In genomic region chr1:183655562-183656075, GRCh38 we compare ENCODE assay signal across 9 cellular contexts. TPM values are rescaled to one million over a fixed set of nuclear protein-coding genes. Genes with fewer than 3 reads are reported as not detected.
DNase-seq lines count a peak whose midpoint lies in the region; ATAC-seq and TF ChIP-seq lines count a peak whose summit lies in the region.
"Had no signal": no experiment of that assay in that cellular context is flagged by ENCODE, and none has a peak within 500 bp of the region (broad histone marks: within the 10 kb centered on the region; RNA-seq: fewer than 3 reads in every experiment).

No MANE protein-coding gene starts in this region.

- H3K27ac ChIP-seq in SK-N-MC (peak overlapping the region; percentile 85), uterus (no peak overlapping the region)

- TF ChIP-seq POLR2A in NB4 (IDR thresholded peaks at IDR 0.05; ENCODE audit: extremely low read depth, insufficient read length) (no peak), uterus (IDR thresholded peaks at IDR 0.05) (no peak)

- H3K36me3 Mint-ChIP-seq in glutamatergic neuron (ENCODE audit: unreplicated experiment): no peaks in the 10 kb centered on the region

- TF ChIP-seq CTCF in NB4 (IDR thresholded peaks at IDR 0.05; ENCODE audit: low read depth, low read length) (peak; percentile 80), glutamatergic neuron (IDR thresholded peaks at IDR 0.05; ENCODE audit: partially characterized antibody, unreplicated experiment) (peak; percentile 86), uterus (IDR thresholded peaks at IDR 0.05) (peak; percentile 83 to 92 (median 88))

- no peak overlapping the region for H3K4me3 ChIP-seq in NB4 (ENCODE audit: low read depth, low read length)
- peak overlapping the region; percentile 58 for H3K4me3 ChIP-seq in SK-N-MC
- no peak overlapping the region for H3K4me3 ChIP-seq in uterus

- peak overlapping the region; percentile 50 for H3K27ac Mint-ChIP-seq in glutamatergic neuron (ENCODE audit: unreplicated experiment)
- H3K27ac Mint-ChIP-seq: activated naive CD4-positive, alpha-beta T cell treated with anti-CD3 and anti-CD28 coated beads, Interleukin-2, amount 50 U/mL, for 72 hours had no signal

- H3K36me3 ChIP-seq in SK-N-MC (ENCODE audit: insufficient read depth, low read length): no peaks in the 10 kb centered on the region
- H3K36me3 ChIP-seq in uterus: no peaks in the 10 kb centered on the region

- intact Hi-C loops in posterior vena cava (cut with DNase I): loop anchor here in 1 of 2 donors (5.0 kb wide), 1 partner anchor 257 kb away; no protein-coding TSS in a partner anchor
- intact Hi-C loops in uterus (cut with DNase I; ENCODE audit: low total_unique reads): no loop called here

- peak; percentile 58 for ATAC-seq in GM21786 (IDR thresholded peaks at IDR 0.05; ENCODE audit: unreplicated experiment)

- peaks cover 2% of the 10 kb centered on the region for H3K27me3 Mint-ChIP-seq in glutamatergic neuron (ENCODE audit: unreplicated experiment)

- peaks cover 23% of the 10 kb centered on the region for H3K4me1 Mint-ChIP-seq in glutamatergic neuron (ENCODE audit: low read depth, unreplicated experiment)

- H3K9ac ChIP-seq in SK-N-MC (ENCODE audit: insufficient read length): peak overlapping the region; percentile 62

- H3K4me3 Mint-ChIP-seq in glutamatergic neuron (ENCODE audit: unreplicated experiment): no peak overlapping the region

- no peaks in the 10 kb centered on the region for H3K27me3 ChIP-seq in uterus

- no peaks in the 10 kb centered on the region for H3K9me3 ChIP-seq in SK-N-MC (ENCODE audit: low read depth, low read length)
- H3K9me3 ChIP-seq in uterus: no peaks in the 10 kb centered on the region

- no peaks in the 10 kb centered on the region for H3K4me1 ChIP-seq in uterus

- peaks cover 3% of the 10 kb centered on the region for H3K9me3 Mint-ChIP-seq in glutamatergic neuron (ENCODE audit: unreplicated experiment)

- DNase-seq in COR-L47 (lab: John Stamatoyannopoulos, UW) (peak; percentile 73), NB4 (ENCODE audit: low read depth) (peak; percentile 72), SK-N-MC (ENCODE audit: low read depth, low spot score) (peak; percentile 91), glutamatergic neuron (peak; percentile 84), posterior vena cava (ENCODE audit: low spot score) (peak; percentile 92), uterus (peak; percentile 84 to 87)
- peak; percentile 74 for DNase-seq in activated naive CD4-positive, alpha-beta T cell treated with anti-CD3 and anti-CD28 coated beads, Interleukin-2, amount 50 U/mL, for 16 hours

RNA-seq across cellular contexts. Expression of gene APOBEC4, which starts 2.5 kb away (rescaled TPM):
- total RNA-seq in glutamatergic neuron (ENCODE audit: unreplicated experiment) (not detected), posterior vena cava (not detected), uterus (under 1 TPM in 2 of 4 donors, not detected in 2; 0.40 to 0.76 TPM)
- total RNA-seq: activated naive CD4-positive, alpha-beta T cell treated with anti-CD3 and anti-CD28 coated beads, Interleukin-2, amount 50 U/mL, for 72 hours had no signal

RNA-seq across cellular contexts. Expression of gene ARPC5, which starts 20.0 kb away (rescaled TPM):
- 92.0 TPM for total RNA-seq in glutamatergic neuron (ENCODE audit: unreplicated experiment)
- 100 to 1,000 TPM; 118 TPM for total RNA-seq in posterior vena cava
- total RNA-seq in uterus: 100 to 1,000 TPM in 3 of 4 donors, 10 to 100 TPM in 1; 73.0 to 234 (median 170) TPM
